In genomic region chr15:40048155-40048792, GRCh38 we compare ENCODE assay signal across 9 cellular contexts. TPM values are rescaled to one million over a fixed set of nuclear protein-coding genes. Genes with fewer than 3 reads are reported as not detected.
DNase-seq lines count a peak whose midpoint lies in the region; ATAC-seq, FAIRE-seq and TF ChIP-seq lines count a peak whose summit lies in the region.
"Had no signal": no experiment of that assay in that cellular context is flagged by ENCODE, and none has a peak within 500 bp of the region (broad histone marks: within the 10 kb centered on the region; RNA-seq: fewer than 3 reads in every experiment).

No MANE protein-coding gene starts in this region.

- FAIRE-seq in astrocyte (lab: Jason Lieb, UNC), result no peak

- peaks cover 57% of the 10 kb centered on the region for H3K4me1 ChIP-seq in CD4-positive, alpha-beta memory T cell (ENCODE audit: insufficient read depth, low read length)
- H3K4me1 ChIP-seq in astrocyte (ENCODE audit: insufficient read depth, low read length), result peaks cover 33% of the 10 kb centered on the region

- peak in 3 of 5 donors; percentile 19 to 33 (median 28) for DNase-seq in CD4-positive, alpha-beta memory T cell
- DNase-seq in KBM-7, result peak; percentile 76
- no peak for DNase-seq in astrocyte (ENCODE audit: low read depth)
- no peak for DNase-seq in natural killer cell treated with Interleukin-12 subunit alpha and Interleukin-12 subunit beta and Interleukin-15 and Interleukin-18, amount 100 ng/mL, for 72 hours (ENCODE audit: low spot score)
- DNase-seq in stimulated activated naive CD4-positive, alpha-beta T cell treated with Interleukin-2 at 50 U/mL for 16 hours (lab: John Stamatoyannopoulos, UW), result no peak
- no peak for DNase-seq in NCI-H2107 treated with DMSO at 0.1 percent for 48 hours (lab: John Stamatoyannopoulos, UW; ENCODE audit: unreplicated experiment)
- no peak for DNase-seq in NCI-H1417 (lab: John Stamatoyannopoulos, UW)

- H3K36me3 Mint-ChIP-seq in CD4-positive, alpha-beta memory T cell, result no peaks in the 10 kb centered on the region
- H3K36me3 Mint-ChIP-seq in astrocyte (ENCODE audit: low read depth, unreplicated experiment), result peaks cover 5% of the 10 kb centered on the region
- no peaks in the 10 kb centered on the region for H3K36me3 Mint-ChIP-seq in natural killer cell treated with Interleukin-12 subunit alpha and Interleukin-12 subunit beta and Interleukin-15 and Interleukin-18, amount 100 ng/mL, for 72 hours

- H3K9me3 ChIP-seq in CD4-positive, alpha-beta memory T cell (ENCODE audit: control insufficient read depth in 1 of 2, low read length in 2 of 2), result no peaks in the 10 kb centered on the region
- no peaks in the 10 kb centered on the region for H3K9me3 ChIP-seq in astrocyte (ENCODE audit: insufficient read depth, low read depth, low read length)
- H3K9me3 ChIP-seq: thoracic aorta had no signal

- CTCF ChIA-PET in CD4-positive, alpha-beta memory T cell (lab: Charles Lee; ENCODE audit: partially characterized antibody), result interaction anchor here (1.0 to 6.4 kb wide), 11 partner anchors 10 to 289 kb away, joined by 3 to 178 read pairs (median 8); partner anchors contain the start of genes BMF and SRP14

- no peaks in the 10 kb centered on the region for H3K36me3 ChIP-seq in CD4-positive, alpha-beta memory T cell (ENCODE audit: insufficient read depth, low read length)
- no peaks in the 10 kb centered on the region for H3K36me3 ChIP-seq in astrocyte (ENCODE audit: insufficient read depth, low read length)
- H3K36me3 ChIP-seq: thoracic aorta had no signal

- H3K4me2 ChIP-seq in astrocyte (ENCODE audit: low read length), result peak overlapping the region; percentile 55

- H3K9ac ChIP-seq in astrocyte (ENCODE audit: low read length), result peak overlapping the region; percentile 5

- no peaks in the 10 kb centered on the region for H3K27me3 ChIP-seq in CD4-positive, alpha-beta memory T cell (ENCODE audit: insufficient read depth, low read length)
- H3K27me3 ChIP-seq in astrocyte (ENCODE audit: insufficient read depth, low read length), result no peaks in the 10 kb centered on the region

- peak overlapping the region; percentile 17 to 19 for H3K4me3 ChIP-seq in CD4-positive, alpha-beta memory T cell (ENCODE audit: low read length in 2 of 2)
- H3K4me3 ChIP-seq in astrocyte (ENCODE audit: insufficient read depth, low read depth, low read length), result no peak overlapping the region
- H3K4me3 ChIP-seq: thoracic aorta had no signal

- ATAC-seq in natural killer cell treated with Interleukin-12 subunit alpha and Interleukin-12 subunit beta and Interleukin-15 and Interleukin-18, amount 100 ng/mL, for 72 hours, result peak in 1 of 2 donors; percentile 21
- ATAC-seq in HG03139 (IDR thresholded peaks at IDR 0.05; ENCODE audit: unreplicated experiment), result no peak

- TF ChIP-seq CTCF in astrocyte (IDR thresholded peaks at IDR 0.05; ENCODE audit: insufficient read depth, low read depth, low read length), result no peak

- POLR2A ChIA-PET in CD4-positive, alpha-beta memory T cell (lab: Charles Lee; ENCODE audit: partially characterized antibody), result interaction anchor here (0.7 to 4.1 kb wide), 14 partner anchors 10 to 274 kb away, joined by 3 to 63 read pairs (median 4); partner anchors contain the start of genes BMF and SRP14

- in situ Hi-C loops in KBM-7 (cut with MboI; ENCODE audit: low pct_unique_long_range_greater_than_20kb, low sequenced_read_pairs), result no loop called here

- peak overlapping the region; percentile 88 to 98 (median 93) for H3K27ac Mint-ChIP-seq in CD4-positive, alpha-beta memory T cell
- no peak overlapping the region for H3K27ac Mint-ChIP-seq in astrocyte (ENCODE audit: unreplicated experiment)
- peak overlapping the region; percentile 86 to 93 for H3K27ac Mint-ChIP-seq in natural killer cell treated with Interleukin-12 subunit alpha and Interleukin-12 subunit beta and Interleukin-15 and Interleukin-18, amount 100 ng/mL, for 72 hours

- no peaks in the 10 kb centered on the region for H3K27me3 Mint-ChIP-seq in CD4-positive, alpha-beta memory T cell
- no peaks in the 10 kb centered on the region for H3K27me3 Mint-ChIP-seq in astrocyte (ENCODE audit: low read depth, unreplicated experiment)
- H3K27me3 Mint-ChIP-seq in natural killer cell treated with Interleukin-12 subunit alpha and Interleukin-12 subunit beta and Interleukin-15 and Interleukin-18, amount 100 ng/mL, for 72 hours, result no peaks in the 10 kb centered on the region

- intact Hi-C loops in CD4-positive, alpha-beta memory T cell (cut with micrococcal nuclease), result no loop called here

- H2AFZ ChIP-seq in astrocyte (ENCODE audit: low read depth, low read length), result peak overlapping the region; percentile 22

- peak overlapping the region; percentile 50 for H3K27ac ChIP-seq in CD4-positive, alpha-beta memory T cell (ENCODE audit: low read depth, low read length)
- peak overlapping the region; percentile 64 for H3K27ac ChIP-seq in astrocyte (ENCODE audit: low read depth, low read length)

- H4K20me1 ChIP-seq in astrocyte (ENCODE audit: insufficient read depth, low read length), result no peaks in the 10 kb centered on the region

- H3K9me3 Mint-ChIP-seq in CD4-positive, alpha-beta memory T cell, result no peaks in the 10 kb centered on the region
- H3K9me3 Mint-ChIP-seq in astrocyte (ENCODE audit: unreplicated experiment), result no peaks in the 10 kb centered on the region
- H3K9me3 Mint-ChIP-seq in natural killer cell treated with Interleukin-12 subunit alpha and Interleukin-12 subunit beta and Interleukin-15 and Interleukin-18, amount 100 ng/mL, for 72 hours, result peaks cover 3% of the 10 kb centered on the region

- peaks cover 34 to 58% (median 47%) of the 10 kb centered on the region in 4 donors for H3K4me1 Mint-ChIP-seq in CD4-positive, alpha-beta memory T cell
- H3K4me1 Mint-ChIP-seq in astrocyte (ENCODE audit: low read depth, unreplicated experiment), result peaks cover 40% of the 10 kb centered on the region
- peaks cover 55 to 58% of the 10 kb centered on the region in 2 donors for H3K4me1 Mint-ChIP-seq in natural killer cell treated with Interleukin-12 subunit alpha and Interleukin-12 subunit beta and Interleukin-15 and Interleukin-18, amount 100 ng/mL, for 72 hours (ENCODE audit: low read depth in 2 of 2)

- H3K4me3 Mint-ChIP-seq in CD4-positive, alpha-beta memory T cell, result peak overlapping the region in 7 of 8 donors; percentile 45 to 77 (median 64)
- H3K4me3 Mint-ChIP-seq in astrocyte (ENCODE audit: unreplicated experiment), result peak overlapping the region; percentile 21
- H3K4me3 Mint-ChIP-seq in natural killer cell treated with Interleukin-12 subunit alpha and Interleukin-12 subunit beta and Interleukin-15 and Interleukin-18, amount 100 ng/mL, for 72 hours, result peak overlapping the region; percentile 81

- H3K79me2 ChIP-seq in astrocyte (ENCODE audit: insufficient read depth, low read length), result no peaks in the 10 kb centered on the region

RNA-seq across cellular contexts. Expression of gene SRP14, which starts 9.3 kb away (rescaled TPM):
- 100 to 1,000 TPM; 118 to 120 TPM for total RNA-seq in CD4-positive, alpha-beta memory T cell
- polyA plus RNA-seq in CD4-positive, alpha-beta memory T cell, result 1,000 to 10,000 TPM in 1 of 2 donors, 100 to 1,000 TPM in 1; 773 to 1,035 TPM
- total RNA-seq in astrocyte, result 279 and 320 TPM in 2 replicates
- total RNA-seq in natural killer cell treated with Interleukin-12 subunit alpha and Interleukin-12 subunit beta and Interleukin-15 and Interleukin-18, amount 100 ng/mL, for 72 hours, result 100 to 1,000 TPM in 1 of 2 donors, 10 to 100 TPM in 1; 92.6 to 137 TPM

Comparison
In these comparisons a context has a peak if more than half of its experiments do, and no peak if none do; other contexts are left out.
1. DNase-seq: peak in CD4-positive, alpha-beta memory T cell (3 of 5) and KBM-7 (single experiment); none in astrocyte (single experiment), natural killer cell treated with Interleukin-12 subunit alpha and Interleukin-12 subunit beta and Interleukin-15 and Interleukin-18, amount 100 ng/mL, for 72 hours (single experiment), stimulated activated naive CD4-positive, alpha-beta T cell treated with Interleukin-2 at 50 U/mL for 16 hours (single experiment), NCI-H2107 treated with DMSO at 0.1 percent for 48 hours (single experiment) and NCI-H1417 (0 of 3).
2. H3K4me3 Mint-ChIP-seq: peak in every context shown above with its lines; median percentile 81 in natural killer cell treated with Interleukin-12 subunit alpha and Interleukin-12 subunit beta and Interleukin-15 and Interleukin-18, amount 100 ng/mL, for 72 hours; 64 in CD4-positive, alpha-beta memory T cell; 21 in astrocyte.